9 cellular contexts compared by ENCODE assay signal in the genomic region with DNA sequence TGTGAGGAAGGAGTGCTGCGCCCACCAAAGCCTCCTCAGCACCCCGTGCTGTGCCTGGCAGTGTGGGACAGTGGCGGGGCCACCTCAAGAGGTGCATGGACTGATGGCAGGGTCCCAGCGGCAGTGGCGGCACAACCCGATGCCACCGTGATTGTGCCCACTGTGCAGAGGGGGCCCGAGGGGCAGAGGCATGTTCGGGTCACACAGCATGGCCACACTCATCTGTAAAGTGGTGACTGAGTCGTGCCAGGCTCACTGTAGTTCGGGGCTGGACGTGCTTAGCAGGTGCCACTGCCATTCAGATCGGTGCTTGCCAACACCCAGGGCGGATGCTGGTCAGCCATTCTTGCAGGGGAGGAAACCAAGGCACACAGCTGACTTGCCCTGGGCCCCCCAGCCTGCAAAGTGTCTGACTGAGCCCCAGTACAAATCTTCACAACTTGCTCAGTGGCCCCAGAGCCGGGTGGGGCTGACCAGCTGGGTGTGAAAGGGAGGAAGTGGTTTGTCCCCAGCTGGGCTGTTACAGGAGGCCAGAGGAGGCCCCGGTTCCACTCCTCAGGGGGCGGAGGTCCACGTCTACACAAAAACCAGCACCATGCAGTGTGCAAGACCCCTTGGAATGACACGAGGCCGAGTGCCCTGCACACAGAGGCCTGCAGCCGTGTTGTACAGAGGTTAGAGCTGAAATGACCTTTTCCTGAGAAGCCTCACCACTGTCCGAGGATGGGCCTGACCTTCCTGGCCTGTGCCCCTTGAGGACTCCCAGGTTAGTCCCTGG. TPM values are rescaled to one million over a fixed set of nuclear protein-coding genes. Genes with fewer than 3 reads are reported as not detected.
A peak's percentile ranks its signal among the peaks of the same experiment; 100 is the strongest.
DNase-seq lines count a peak whose midpoint lies in the region; ATAC-seq lines count a peak whose summit lies in the region.
"Had no signal": no experiment of that assay in that cellular context is flagged by ENCODE, and none has a peak within 500 bp of the region (broad histone marks: within the 10 kb centered on the region; RNA-seq: fewer than 3 reads in every experiment).

No MANE protein-coding gene starts in this region.

- ATAC-seq in left lobe of liver, result peak; percentile 50
- ATAC-seq in HG03520 (IDR thresholded peaks at IDR 0.05; ENCODE audit: unreplicated experiment), result no peak
- no peak for ATAC-seq in HG02884 (IDR thresholded peaks at IDR 0.05; ENCODE audit: unreplicated experiment)

- POLR2A ChIA-PET in activated CD4-positive, alpha-beta T cell treated with anti-CD3 and anti-CD28 coated beads, Interleukin-2, amount 10 ng/mL, durations not matched to agents 7 days and 5 days (lab: Charles Lee), result interaction anchor here (1.1 kb wide), 1 partner anchor 63 kb away, joined by 3 read pairs; no protein-coding TSS in a partner anchor

- no peaks in the 10 kb centered on the region for H3K27me3 Mint-ChIP-seq in activated CD4-positive, alpha-beta T cell treated with anti-CD3 and anti-CD28 coated beads, Interleukin-2, amount 10 ng/mL, durations not matched to agents 7 days and 5 days

- DNase-seq in stimulated activated CD4-positive, alpha-beta T cell treated with anti-CD3 and anti-CD28 coated beads, Interleukin-2, amount 100 ng/mL, for 24 hours, result peak; percentile 43 to 49
- DNase-seq in stimulated activated CD4-positive, alpha-beta T cell treated with anti-CD3 and anti-CD28 coated beads, Interleukin-2, amount 100 ng/mL, for 48 hours, result no peak
- peak; percentile 41 for DNase-seq in activated CD4-positive, alpha-beta T cell treated with anti-CD3 and anti-CD28 coated beads, Interleukin-2, amount 10 ng/mL, durations not matched to agents 7 days and 5 days
- DNase-seq in left lobe of liver (ENCODE audit: low spot score), result no peak
- DNase-seq in NCI-H345 (lab: John Stamatoyannopoulos, UW), result no peak
- DNase-seq in T1000 (lab: John Stamatoyannopoulos, UW), result no peak
- DNase-seq: Calu3 had no signal

- H3K27ac Mint-ChIP-seq in activated CD4-positive, alpha-beta T cell treated with anti-CD3 and anti-CD28 coated beads, Interleukin-2, amount 10 ng/mL, durations not matched to agents 7 days and 5 days, result peak overlapping the region; percentile 99

- CTCF ChIA-PET in activated CD4-positive, alpha-beta T cell treated with anti-CD3 and anti-CD28 coated beads, Interleukin-2, amount 10 ng/mL, durations not matched to agents 7 days and 5 days (lab: Charles Lee), result interaction anchor here (1.4 to 3.2 kb wide), 3 partner anchors 8 to 101 kb away, joined by 3 to 14 read pairs (median 3); no protein-coding TSS in a partner anchor

- peaks cover 59% of the 10 kb centered on the region for H3K4me1 Mint-ChIP-seq in activated CD4-positive, alpha-beta T cell treated with anti-CD3 and anti-CD28 coated beads, Interleukin-2, amount 10 ng/mL, durations not matched to agents 7 days and 5 days

- peaks cover 73% of the 10 kb centered on the region for H3K36me3 Mint-ChIP-seq in activated CD4-positive, alpha-beta T cell treated with anti-CD3 and anti-CD28 coated beads, Interleukin-2, amount 10 ng/mL, durations not matched to agents 7 days and 5 days (ENCODE audit: low read depth)

- peaks cover 9% of the 10 kb centered on the region for H3K9me3 Mint-ChIP-seq in activated CD4-positive, alpha-beta T cell treated with anti-CD3 and anti-CD28 coated beads, Interleukin-2, amount 10 ng/mL, durations not matched to agents 7 days and 5 days

- peak overlapping the region; percentile 90 for H3K4me3 Mint-ChIP-seq in activated CD4-positive, alpha-beta T cell treated with anti-CD3 and anti-CD28 coated beads, Interleukin-2, amount 10 ng/mL, durations not matched to agents 7 days and 5 days

RNA-seq across cellular contexts. Expression of a gene that starts 17.8 kb away (rescaled TPM):
- 100 to 1,000 TPM; 148 to 156 TPM for total RNA-seq in activated CD4-positive, alpha-beta T cell treated with anti-CD3 and anti-CD28 coated beads, Interleukin-2, amount 10 ng/mL, durations not matched to agents 7 days and 5 days
- total RNA-seq in left lobe of liver, result 2.3 TPM

Comparison
In these comparisons a context has a peak if more than half of its experiments do, and no peak if none do; other contexts are left out.
1. DNase-seq: peak in stimulated activated CD4-positive, alpha-beta T cell treated with anti-CD3 and anti-CD28 coated beads, Interleukin-2, amount 100 ng/mL, for 24 hours (2 of 2) and activated CD4-positive, alpha-beta T cell treated with anti-CD3 and anti-CD28 coated beads, Interleukin-2, amount 10 ng/mL, durations not matched to agents 7 days and 5 days (single experiment); none in stimulated activated CD4-positive, alpha-beta T cell treated with anti-CD3 and anti-CD28 coated beads, Interleukin-2, amount 100 ng/mL, for 48 hours (0 of 2), left lobe of liver (single experiment), NCI-H345 (single experiment) and T1000 (single experiment).
2. RNA of a gene that starts 17.8 kb away (total RNA-seq): 148 to 156 TPM in activated CD4-positive, alpha-beta T cell treated with anti-CD3 and anti-CD28 coated beads, Interleukin-2, amount 10 ng/mL, durations not matched to agents 7 days and 5 days; 2.3 TPM in left lobe of liver (single experiment); every median in the first group is over 10 times any median in the second.